ENCODE assay signal across 27 cellular contexts in the genomic region with DNA sequence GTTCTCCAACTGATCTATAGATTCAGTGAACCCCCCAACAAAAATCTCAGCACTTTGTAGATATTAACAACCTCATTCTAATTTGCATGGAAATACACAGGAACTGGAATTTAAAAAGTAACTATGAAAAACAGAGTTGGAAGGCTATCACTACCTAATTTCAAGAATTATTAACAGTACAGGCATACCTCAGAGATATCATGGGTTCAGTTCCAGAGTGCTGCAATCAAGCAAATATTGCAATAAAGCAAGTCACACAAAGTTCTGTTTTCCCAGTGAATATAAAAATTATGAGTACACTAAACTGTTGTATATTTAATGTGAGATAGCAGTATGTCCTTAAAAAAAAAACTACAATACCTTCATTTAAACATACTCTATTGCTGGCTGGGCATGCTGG.
"Had no signal": no experiment of that assay in that cellular context is flagged by ENCODE, and none has a peak within 500 bp of the region (broad histone marks: within the 10 kb centered on the region; RNA-seq: fewer than 3 reads in every experiment).

No MANE protein-coding gene starts in this region.

- H3K27ac ChIP-seq: adrenal gland, ascending aorta, colonic mucosa, dorsolateral prefrontal cortex, gastroesophageal sphincter, sigmoid colon, transverse colon, uterus had no signal

- H3K4me3 Mint-ChIP-seq: activated CD4-positive, alpha-beta memory T cell treated with anti-CD3 and anti-CD28 coated beads for 36 hours; activated CD8-positive, alpha-beta memory T cell treated with anti-CD3 and anti-CD28 coated beads, Interleukin-2, amount 10 ng/mL, durations not matched to agents 7 days and 5 days; activated naive CD8-positive, alpha-beta T cell; natural killer cell treated with Interleukin-12 subunit alpha and Interleukin-12 subunit beta and Interleukin-15 and Interleukin-18, amount 100 ng/mL, for 72 hours had no signal

- H3K4me1 ChIP-seq: ascending aorta, colonic mucosa had no signal

- H3K4me3 ChIP-seq: adrenal gland, ascending aorta, colonic mucosa, dorsolateral prefrontal cortex, gastroesophageal sphincter, sigmoid colon, smooth muscle cell, transverse colon, uterus had no signal

- H3K9me3 Mint-ChIP-seq: natural killer cell treated with Interleukin-12 subunit alpha and Interleukin-12 subunit beta and Interleukin-15 and Interleukin-18, amount 100 ng/mL, for 72 hours had no signal

- DNase-seq: activated CD4-positive, alpha-beta memory T cell treated with anti-CD3 and anti-CD28 coated beads for 36 hours; activated CD4-positive, alpha-beta T cell treated with anti-CD3 and anti-CD28 coated beads for 4 hours; activated CD4-positive, CD25-positive, alpha-beta regulatory T cell; activated CD8-positive, alpha-beta memory T cell treated with anti-CD3 and anti-CD28 coated beads, Interleukin-2, amount 10 ng/mL, durations not matched to agents 7 days and 5 days; activated gamma-delta T cell treated with Interleukin-2 at 50 U/mL for 16 hours; adrenal gland; central memory CD4-positive, alpha-beta T cell; colonic mucosa; dorsolateral prefrontal cortex; head of caudate nucleus; hypothalamus; left ventricle myocardium superior; mammary epithelial cell; midbrain; retina; sigmoid colon; stimulated activated CD4-positive, alpha-beta T cell treated with anti-CD3 and anti-CD28 coated beads, Interleukin-15, amount 100 ng/mL, for 24 hours; stimulated activated naive B cell treated with anti-CD40 and anti-IgM and Interleukin-4, amounts not matched to agents 10 μg/mL and 1 μg/mL and 100 μg/mL, for 72 hours; T1000; transverse colon; uterus had no signal

- H3K4me2 ChIP-seq: smooth muscle cell had no signal

- H3K27me3 Mint-ChIP-seq: activated CD4-positive, alpha-beta memory T cell treated with anti-CD3 and anti-CD28 coated beads for 36 hours; activated CD8-positive, alpha-beta memory T cell treated with anti-CD3 and anti-CD28 coated beads, Interleukin-2, amount 10 ng/mL, durations not matched to agents 7 days and 5 days; activated naive CD8-positive, alpha-beta T cell; natural killer cell treated with Interleukin-12 subunit alpha and Interleukin-12 subunit beta and Interleukin-15 and Interleukin-18, amount 100 ng/mL, for 72 hours; progenitor cell of endocrine pancreas; stimulated activated naive B cell treated with anti-CD40 and anti-IgM and Interleukin-4, amounts not matched to agents 10 μg/mL and 1 μg/mL and 100 μg/mL, for 72 hours had no signal

- H3K9me3 ChIP-seq: adrenal gland, ascending aorta, colonic mucosa, sigmoid colon, transverse colon, uterus had no signal

- H3K36me3 ChIP-seq: adrenal gland, colonic mucosa, sigmoid colon, uterus had no signal

- H3K27me3 ChIP-seq: adrenal gland, ascending aorta, colonic mucosa, dorsolateral prefrontal cortex, gastroesophageal sphincter, sigmoid colon, transverse colon, uterus had no signal

- ATAC-seq: activated CD8-positive, alpha-beta memory T cell treated with anti-CD3 and anti-CD28 coated beads, Interleukin-2, amount 10 ng/mL, durations not matched to agents 7 days and 5 days; gastroesophageal sphincter; left ventricle myocardium superior; natural killer cell treated with Interleukin-12 subunit alpha and Interleukin-12 subunit beta and Interleukin-15 and Interleukin-18, amount 100 ng/mL, for 72 hours had no signal

- H3K27ac Mint-ChIP-seq: activated CD8-positive, alpha-beta memory T cell treated with anti-CD3 and anti-CD28 coated beads, Interleukin-2, amount 10 ng/mL, durations not matched to agents 7 days and 5 days had no signal
